In the genomic region with DNA sequence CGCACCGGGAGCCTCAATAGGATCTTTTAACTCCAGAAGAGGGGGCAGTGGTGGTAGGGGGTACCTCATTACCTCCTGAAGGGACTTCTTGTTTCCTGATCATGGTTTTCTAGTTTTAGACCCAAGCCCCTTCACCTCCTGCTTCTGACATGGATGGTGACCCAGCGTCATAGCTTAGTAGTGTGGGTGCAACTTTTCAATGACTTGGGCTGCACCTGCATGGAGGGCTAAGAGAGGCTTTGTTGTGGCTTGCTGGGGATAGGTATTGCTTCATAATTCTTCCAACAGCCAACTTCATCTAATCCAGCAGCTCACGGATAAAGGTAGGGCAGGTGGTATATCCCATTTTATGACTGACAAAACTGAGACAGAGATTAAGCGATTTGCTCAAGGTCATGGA, we compare ENCODE assay signal across 2 cellular contexts.
TF ChIP-seq lines count a peak whose summit lies in the region.

No MANE protein-coding gene starts in this region.

TF ChIP-seq in IMR-90, 13 proteins besides CTCF, POLR2A, EP300 and RAD21:
- TF ChIP-seq, protein P1, sequence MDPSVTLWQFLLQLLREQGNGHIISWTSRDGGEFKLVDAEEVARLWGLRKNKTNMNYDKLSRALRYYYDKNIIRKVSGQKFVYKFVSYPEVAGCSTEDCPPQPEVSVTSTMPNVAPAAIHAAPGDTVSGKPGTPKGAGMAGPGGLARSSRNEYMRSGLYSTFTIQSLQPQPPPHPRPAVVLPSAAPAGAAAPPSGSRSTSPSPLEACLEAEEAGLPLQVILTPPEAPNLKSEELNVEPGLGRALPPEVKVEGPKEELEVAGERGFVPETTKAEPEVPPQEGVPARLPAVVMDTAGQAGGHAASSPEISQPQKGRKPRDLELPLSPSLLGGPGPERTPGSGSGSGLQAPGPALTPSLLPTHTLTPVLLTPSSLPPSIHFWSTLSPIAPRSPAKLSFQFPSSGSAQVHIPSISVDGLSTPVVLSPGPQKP (IDR thresholded peaks at IDR 0.05; ENCODE audit: borderline replicate concordance, low read depth, low read length), result no peak
- no peak for TF ChIP-seq FOS (IDR thresholded peaks at IDR 0.05; ENCODE audit: low read depth, low read length)
- TF ChIP-seq CHD1 (IDR thresholded peaks at IDR 0.05; ENCODE audit: low read depth, low read length), result no peak
- no peak for TF ChIP-seq MXI1 (IDR thresholded peaks at IDR 0.05; ENCODE audit: borderline replicate concordance, low read depth, low read length)
- TF ChIP-seq SMC3 (IDR thresholded peaks at IDR 0.05; ENCODE audit: low read depth, low read length), result no peak
- TF ChIP-seq BHLHE40 (IDR thresholded peaks at IDR 0.05; ENCODE audit: low read depth, low read length), result no peak
- TF ChIP-seq RCOR1 (IDR thresholded peaks at IDR 0.05; ENCODE audit: insufficient replicate concordance, low read length), result no peak
- TF ChIP-seq CEBPB (IDR thresholded peaks at IDR 0.05; ENCODE audit: low read depth, low read length), result no peak
- TF ChIP-seq MAZ (IDR thresholded peaks at IDR 0.05; ENCODE audit: borderline replicate concordance, low read depth, low read length), result no peak
- no peak for TF ChIP-seq RFX5 (IDR thresholded peaks at IDR 0.05; ENCODE audit: low read depth, low read length)
- TF ChIP-seq NFE2L2 (IDR thresholded peaks at IDR 0.05; ENCODE audit: low read depth, low read length), result no peak
- TF ChIP-seq, protein P2, sequence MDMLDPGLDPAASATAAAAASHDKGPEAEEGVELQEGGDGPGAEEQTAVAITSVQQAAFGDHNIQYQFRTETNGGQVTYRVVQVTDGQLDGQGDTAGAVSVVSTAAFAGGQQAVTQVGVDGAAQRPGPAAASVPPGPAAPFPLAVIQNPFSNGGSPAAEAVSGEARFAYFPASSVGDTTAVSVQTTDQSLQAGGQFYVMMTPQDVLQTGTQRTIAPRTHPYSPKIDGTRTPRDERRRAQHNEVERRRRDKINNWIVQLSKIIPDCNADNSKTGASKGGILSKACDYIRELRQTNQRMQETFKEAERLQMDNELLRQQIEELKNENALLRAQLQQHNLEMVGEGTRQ (IDR thresholded peaks at IDR 0.05; ENCODE audit: low read depth, low read length), result no peak
- TF ChIP-seq MAFK (IDR thresholded peaks at IDR 0.05; ENCODE audit: low read depth, low read length), result no peak

TF ChIP-seq in GM12878, 131 proteins besides CTCF, POLR2A, EP300 and RAD21:
- TF ChIP-seq MTA3 (IDR thresholded peaks at IDR 0.05; ENCODE audit: borderline replicate concordance, low read length), result no peak
- TF ChIP-seq, protein P3, sequence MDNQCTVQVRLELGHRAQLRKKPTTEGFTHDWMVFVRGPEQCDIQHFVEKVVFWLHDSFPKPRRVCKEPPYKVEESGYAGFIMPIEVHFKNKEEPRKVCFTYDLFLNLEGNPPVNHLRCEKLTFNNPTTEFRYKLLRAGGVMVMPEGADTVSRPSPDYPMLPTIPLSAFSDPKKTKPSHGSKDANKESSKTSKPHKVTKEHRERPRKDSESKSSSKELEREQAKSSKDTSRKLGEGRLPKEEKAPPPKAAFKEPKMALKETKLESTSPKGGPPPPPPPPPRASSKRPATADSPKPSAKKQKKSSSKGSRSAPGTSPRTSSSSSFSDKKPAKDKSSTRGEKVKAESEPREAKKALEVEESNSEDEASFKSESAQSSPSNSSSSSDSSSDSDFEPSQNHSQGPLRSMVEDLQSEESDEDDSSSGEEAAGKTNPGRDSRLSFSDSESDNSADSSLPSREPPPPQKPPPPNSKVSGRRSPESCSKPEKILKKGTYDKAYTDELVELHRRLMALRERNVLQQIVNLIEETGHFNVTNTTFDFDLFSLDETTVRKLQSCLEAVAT (IDR thresholded peaks at IDR 0.05), result no peak
- no peak for TF ChIP-seq IKZF1 (conservative IDR thresholded peaks at IDR 0.05)
- TF ChIP-seq, protein P4, sequence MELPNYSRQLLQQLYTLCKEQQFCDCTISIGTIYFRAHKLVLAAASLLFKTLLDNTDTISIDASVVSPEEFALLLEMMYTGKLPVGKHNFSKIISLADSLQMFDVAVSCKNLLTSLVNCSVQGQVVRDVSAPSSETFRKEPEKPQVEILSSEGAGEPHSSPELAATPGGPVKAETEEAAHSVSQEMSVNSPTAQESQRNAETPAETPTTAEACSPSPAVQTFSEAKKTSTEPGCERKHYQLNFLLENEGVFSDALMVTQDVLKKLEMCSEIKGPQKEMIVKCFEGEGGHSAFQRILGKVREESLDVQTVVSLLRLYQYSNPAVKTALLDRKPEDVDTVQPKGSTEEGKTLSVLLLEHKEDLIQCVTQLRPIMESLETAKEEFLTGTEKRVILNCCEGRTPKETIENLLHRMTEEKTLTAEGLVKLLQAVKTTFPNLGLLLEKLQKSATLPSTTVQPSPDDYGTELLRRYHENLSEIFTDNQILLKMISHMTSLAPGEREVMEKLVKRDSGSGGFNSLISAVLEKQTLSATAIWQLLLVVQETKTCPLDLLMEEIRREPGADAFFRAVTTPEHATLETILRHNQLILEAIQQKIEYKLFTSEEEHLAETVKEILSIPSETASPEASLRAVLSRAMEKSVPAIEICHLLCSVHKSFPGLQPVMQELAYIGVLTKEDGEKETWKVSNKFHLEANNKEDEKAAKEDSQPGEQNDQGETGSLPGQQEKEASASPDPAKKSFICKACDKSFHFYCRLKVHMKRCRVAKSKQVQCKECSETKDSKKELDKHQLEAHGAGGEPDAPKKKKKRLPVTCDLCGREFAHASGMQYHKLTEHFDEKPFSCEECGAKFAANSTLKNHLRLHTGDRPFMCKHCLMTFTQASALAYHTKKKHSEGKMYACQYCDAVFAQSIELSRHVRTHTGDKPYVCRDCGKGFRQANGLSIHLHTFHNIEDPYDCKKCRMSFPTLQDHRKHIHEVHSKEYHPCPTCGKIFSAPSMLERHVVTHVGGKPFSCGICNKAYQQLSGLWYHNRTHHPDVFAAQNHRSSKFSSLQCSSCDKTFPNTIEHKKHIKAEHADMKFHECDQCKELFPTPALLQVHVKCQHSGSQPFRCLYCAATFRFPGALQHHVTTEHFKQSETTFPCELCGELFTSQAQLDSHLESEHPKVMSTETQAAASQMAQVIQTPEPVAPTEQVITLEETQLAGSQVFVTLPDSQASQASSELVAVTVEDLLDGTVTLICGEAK (IDR thresholded peaks at IDR 0.05; ENCODE audit: borderline replicate concordance), result no peak
- TF ChIP-seq RBBP5 (conservative IDR thresholded peaks at IDR 0.05), result no peak
- no peak for TF ChIP-seq NR2F1 (conservative IDR thresholded peaks at IDR 0.05)
